Comparison of ENCODE assay signal across 8 cellular contexts in the genomic region with DNA sequence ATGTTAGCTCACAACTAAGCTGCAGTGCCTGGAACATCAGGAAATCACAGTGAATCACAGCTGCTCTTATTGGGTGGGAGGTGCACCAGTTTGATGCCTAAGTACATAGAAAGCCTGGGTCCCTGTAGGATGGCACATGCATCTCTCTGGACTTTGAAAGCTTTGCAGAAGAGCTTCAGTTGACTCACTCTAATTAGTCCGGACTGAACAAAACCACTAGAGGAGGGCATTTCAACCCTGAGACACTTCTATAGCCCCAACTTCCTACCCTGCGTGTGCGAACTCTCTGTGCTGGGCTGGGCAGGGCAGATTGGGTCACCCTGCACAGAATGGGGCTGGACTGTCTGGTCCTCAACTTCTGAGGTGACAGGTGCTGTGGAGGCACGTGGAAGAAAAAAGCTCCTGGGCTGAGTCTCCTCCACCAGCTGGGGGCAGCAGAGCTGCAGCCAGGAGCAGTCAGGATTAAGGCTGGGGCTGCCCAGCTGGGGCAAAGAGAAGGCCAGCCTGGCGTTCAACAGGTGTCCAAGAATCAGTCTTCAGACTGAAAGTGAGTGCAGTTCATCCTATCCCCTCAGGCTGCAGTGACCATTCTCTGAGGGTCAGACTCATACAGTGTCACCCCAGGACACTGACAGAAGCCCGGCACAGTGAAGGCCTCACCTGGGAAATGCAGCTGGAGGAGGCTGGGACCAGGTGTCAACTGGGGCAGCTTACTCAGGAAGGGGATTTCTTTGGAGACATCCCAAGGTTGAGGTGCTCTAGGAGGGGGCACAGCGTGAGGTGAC. TPM values are rescaled to one million over a fixed set of nuclear protein-coding genes. Genes with fewer than 3 reads are reported as not detected.
A peak's percentile ranks its signal among the peaks of the same experiment; 100 is the strongest.
DNase-seq lines count a peak whose midpoint lies in the region; ATAC-seq, FAIRE-seq and TF ChIP-seq lines count a peak whose summit lies in the region.

No MANE protein-coding gene starts in this region.

- peak; percentile 34; the same call in 1 of the 2 replicates for TF ChIP-seq RAD21 in SK-N-SH (IDR thresholded peaks at IDR 0.05; ENCODE audit: low read length)

- POLR2A ChIA-PET in BJ (lab: Charles Lee) (no interaction called here), SK-N-SH (lab: Yijun Ruan, JAX) (no interaction called here)

- no peaks in the 10 kb centered on the region for H3K79me2 ChIP-seq in SK-N-SH (ENCODE audit: insufficient read depth)

- H3K4me2 ChIP-seq in SK-N-SH: no peak overlapping the region

- H3K27me3 ChIP-seq in BJ (ENCODE audit: control insufficient read depth, insufficient read depth, low read length) (no peaks in the 10 kb centered on the region; the same call in 1 of the 2 replicates), SK-N-SH (ENCODE audit: insufficient read depth) (peaks cover 10% of the 10 kb centered on the region; the same call in 1 of the 2 replicates)

- WGBS in SK-N-SH (ENCODE audit: low lambda C conversion rate): 37% methylated on average over 3 of the region's 7 CpGs

- H2AFZ ChIP-seq in SK-N-SH (ENCODE audit: low read depth): no peak overlapping the region

- H3K9me2 ChIP-seq in SK-N-SH: no peaks in the 10 kb centered on the region

- TF ChIP-seq EP300 in SK-N-SH (IDR thresholded peaks at IDR 0.05; ENCODE audit: borderline replicate concordance in 1 of 2, low read depth in 1 of 2, low read length in 1 of 2): no peak

- H3K36me3 ChIP-seq in BJ (ENCODE audit: control insufficient read depth, insufficient read depth, low read length) (no peaks in the 10 kb centered on the region), SK-N-SH (replicated peaks in 1 of 2; ENCODE audit: control insufficient read depth in 1 of 2, insufficient read depth in 2 of 2, low read length in 1 of 2) (no peaks in the 10 kb centered on the region)

- H3F3A ChIP-seq in SK-N-SH (replicated peaks; ENCODE audit: insufficient read depth): no peaks in the 10 kb centered on the region

- DNase-seq in BJ (ENCODE audit: low read depth) (no peak), GM12891 (ENCODE audit: insufficient read length, low spot score) (peak; percentile 25), SK-N-SH (no peak), foreskin fibroblast (peak; percentile 27 to 68), ureter (ENCODE audit: low spot score) (no peak), COR-L47 (lab: John Stamatoyannopoulos, UW) (no peak)
- peak; percentile 9 for DNase-seq in stimulated activated CD4-positive, alpha-beta T cell treated with anti-CD3 and anti-CD28 coated beads, Interleukin-4, amount 100 ng/mL, for 24 hours

- no peak for TF ChIP-seq POLR2A in GM12891 (IDR thresholded peaks at IDR 0.05; ENCODE audit: low read depth, low read length)

- no peaks in the 10 kb centered on the region for H3K4me1 ChIP-seq in SK-N-SH (ENCODE audit: control insufficient read depth in 1 of 2, insufficient read depth in 2 of 2, low read depth in 1 of 2, low read length in 1 of 2)

- no peak overlapping the region for H3K9ac ChIP-seq in SK-N-SH

- no peak overlapping the region for H3K4me3 ChIP-seq in BJ (ENCODE audit: low read depth, low read length)
- no peak overlapping the region; a peak in 1 of 4 replicates for H3K4me3 ChIP-seq in SK-N-SH (ENCODE audit: low read depth in 2 of 2, low read length in 1 of 2)
- no peak overlapping the region for H3K4me3 ChIP-seq in foreskin fibroblast (ENCODE audit: low read depth in 1 of 2, low read length in 2 of 2)

- peak; percentile 94 for FAIRE-seq in GM12891 (lab: Jason Lieb, UNC)

- CTCF ChIA-PET in BJ (lab: Yijun Ruan, JAX): interaction anchor here (1.0 to 3.6 kb wide), 15 partner anchors 14 to 293 kb away, joined by 3 to 39 read pairs (median 6); no protein-coding TSS in a partner anchor
- CTCF ChIA-PET in SK-N-SH (lab: Yijun Ruan, JAX): interaction anchor here (0.8 to 3.3 kb wide), 16 partner anchors 10 to 324 kb away, joined by 3 to 17 read pairs (median 3); partner anchors contain the start of gene PRAME

- H4K20me1 ChIP-seq in SK-N-SH (ENCODE audit: insufficient read depth): no peaks in the 10 kb centered on the region

- H3K9me3 ChIP-seq in SK-N-SH: no peaks in the 10 kb centered on the region

- peak; percentile 72 for TF ChIP-seq CTCF in BJ (IDR thresholded peaks at IDR 0.05; ENCODE audit: insufficient read depth, low read depth, low read length)
- TF ChIP-seq CTCF in SK-N-SH (IDR thresholded peaks at IDR 0.05): peak; percentile 53
- peak; percentile 74 for TF ChIP-seq CTCF in foreskin fibroblast (IDR thresholded peaks at IDR 0.05; ENCODE audit: low read depth, low read length)

- H3K27ac ChIP-seq in SK-N-SH (ENCODE audit: low read depth in 2 of 2, low read length in 1 of 2): no peak overlapping the region

- no peak for ATAC-seq in GM18502 (IDR thresholded peaks at IDR 0.05; ENCODE audit: poor library complexity, unreplicated experiment)

TF ChIP-seq in GM12891, 5 proteins besides CTCF, POLR2A, EP300 and RAD21:
- no peak for TF ChIP-seq SPI1 (IDR thresholded peaks at IDR 0.05; ENCODE audit: low read depth, low read length)
- no peak for TF ChIP-seq POLR2AphosphoS5 (IDR thresholded peaks at IDR 0.05; ENCODE audit: low read depth, low read length)
- no peak for TF ChIP-seq PAX5 (IDR thresholded peaks at IDR 0.05; ENCODE audit: insufficient read depth, low read length, severe bottlenecking)
- TF ChIP-seq TAF1 (IDR thresholded peaks at IDR 0.05; ENCODE audit: low read depth, low read length): no peak
- no peak for TF ChIP-seq POU2F2 (IDR thresholded peaks at IDR 0.05; ENCODE audit: low read depth, low read length)

TF ChIP-seq in SK-N-SH, 30 proteins besides CTCF, POLR2A, EP300 and RAD21 (continues in another document):
- TF ChIP-seq NFIC (IDR thresholded peaks at IDR 0.05; ENCODE audit: borderline replicate concordance): no peak
- no peak for TF ChIP-seq FOXJ3 (CRISPR knock-in tag; IDR thresholded peaks at IDR 0.05)
- TF ChIP-seq RFX5 (IDR thresholded peaks at IDR 0.05; ENCODE audit: low read length): no peak
- no peak for TF ChIP-seq GATA2 (CRISPR knock-in tag; IDR thresholded peaks at IDR 0.05)
- no peak for TF ChIP-seq JUND (IDR thresholded peaks at IDR 0.05)
- TF ChIP-seq MXI1 (IDR thresholded peaks at IDR 0.05; ENCODE audit: low read depth, low read length): peak; percentile 20; the same call in 1 of the 2 replicates
- TF ChIP-seq ZBTB33 (IDR thresholded peaks at IDR 0.05; ENCODE audit: borderline replicate concordance, low read depth): no peak
- TF ChIP-seq FOXM1 (IDR thresholded peaks at IDR 0.05; ENCODE audit: low read depth): no peak
- TF ChIP-seq SMC3 (IDR thresholded peaks at IDR 0.05; ENCODE audit: low read depth, low read length): peak; percentile 12; the same call in 1 of the 2 replicates
- TF ChIP-seq PBX3 (IDR thresholded peaks at IDR 0.05): no peak
- TF ChIP-seq FOSL2 (IDR thresholded peaks at IDR 0.05; ENCODE audit: borderline replicate concordance, low read depth): no peak
- TF ChIP-seq YY1 (IDR thresholded peaks at IDR 0.05; ENCODE audit: low read depth): no peak
- no peak for TF ChIP-seq MEF2A (IDR thresholded peaks at IDR 0.05; ENCODE audit: borderline replicate concordance, low read depth)
- no peak for TF ChIP-seq TCF12 (IDR thresholded peaks at IDR 0.05)
- no peak for TF ChIP-seq RXRA (IDR thresholded peaks at IDR 0.05; ENCODE audit: borderline replicate concordance, low read depth)

RNA-seq across cellular contexts. Expression of gene GGTLC2, which starts 22.1 kb away (rescaled TPM):
- polyA plus RNA-seq in BJ (2011; rRNA removed) (not detected in 2 replicates), SK-N-SH (2012; rRNA removed) (not detected in 2 replicates)
- polyA minus RNA-seq in BJ (2011; rRNA and poly(A)+ RNA removed): not detected in 2 replicates
- not detected for polyA plus RNA-seq in GM12891 (2012; ENCODE audit: low read depth, missing spikeins)
- polyA plus RNA-seq in SK-N-SH (2012; cell fraction: cytosol; rRNA removed): not detected in 2 replicates
- polyA plus RNA-seq in SK-N-SH (2012; cell fraction: nucleus; rRNA removed): not detected in 2 replicates
- not detected for total RNA-seq in ureter

Comparison
In these comparisons a context has a peak if more than half of its experiments do, and no peak if none do; other contexts are left out.
1. DNase-seq: peak in GM12891 (single experiment), foreskin fibroblast (2 of 2) and stimulated activated CD4-positive, alpha-beta T cell treated with anti-CD3 and anti-CD28 coated beads, Interleukin-4, amount 100 ng/mL, for 24 hours (single experiment); none in BJ (single experiment), SK-N-SH (single experiment), ureter (single experiment) and COR-L47 (single experiment).
2. Peak in every context shown above with its lines, with median percentiles within 50 percentile points of each other: CTCF ChIP-seq.